11 cellular contexts compared by ENCODE assay signal in genomic region chr10:97211229-97211628, GRCh38. TPM values are rescaled to one million over a fixed set of nuclear protein-coding genes. Genes with fewer than 3 reads are reported as not detected.
"Had no signal": no experiment of that assay in that cellular context is flagged by ENCODE, and none has a peak within 500 bp of the region (broad histone marks: within the 10 kb centered on the region; RNA-seq: fewer than 3 reads in every experiment).

No MANE protein-coding gene starts in this region.

- H3K27me3 ChIP-seq: ascending aorta, breast epithelium, cardiac muscle cell, colonic mucosa had no signal

- H3K4me3 ChIP-seq: ascending aorta, breast epithelium, cardiac muscle cell, colonic mucosa, esophagus muscularis mucosa, gastroesophageal sphincter had no signal

- H3K36me3 ChIP-seq: ascending aorta, breast epithelium, cardiac muscle cell, colonic mucosa, esophagus muscularis mucosa had no signal

- H3K27ac ChIP-seq: ascending aorta, breast epithelium, cardiac muscle cell, colonic mucosa, esophagus muscularis mucosa, gastroesophageal sphincter, VCaP had no signal

- H3K4me1 ChIP-seq: ascending aorta, breast epithelium, colonic mucosa, esophagus muscularis mucosa had no signal

- H3K9me3 ChIP-seq: ascending aorta, breast epithelium, colonic mucosa, esophagus muscularis mucosa, gastroesophageal sphincter had no signal

- DNase-seq: activated gamma-delta T cell had no signal

- ATAC-seq: gastroesophageal sphincter had no signal

RNA-seq across cellular contexts. Expression of gene SLIT1, which starts 25.5 kb away (rescaled TPM):
- total RNA-seq: ascending aorta, dermis microvascular lymphatic vessel endothelial cell, fibroblast of villous mesenchyme, glomerular endothelial cell had no signal
